Comparison of ENCODE assay signal across 14 cellular contexts in genomic region chr3:4322635-4323034, GRCh38. TPM values are rescaled to one million over a fixed set of nuclear protein-coding genes. Genes with fewer than 3 reads are reported as not detected.
A peak's percentile ranks its signal among the peaks of the same experiment; 100 is the strongest.
DNase-seq lines count a peak whose midpoint lies in the region; ATAC-seq and TF ChIP-seq lines count a peak whose summit lies in the region.
"Had no signal": no experiment of that assay in that cellular context is flagged by ENCODE, and none has a peak within 500 bp of the region (broad histone marks: within the 10 kb centered on the region; RNA-seq: fewer than 3 reads in every experiment).

No MANE protein-coding gene starts in this region.

- ATAC-seq in activated CD8-positive, alpha-beta memory T cell treated with anti-CD3 and anti-CD28 coated beads, Interleukin-2, amount 10 ng/mL, durations not matched to agents 7 days and 5 days = no peak
- ATAC-seq: natural killer cell treated with Interleukin-12 subunit alpha and Interleukin-12 subunit beta and Interleukin-15 and Interleukin-18, amount 100 ng/mL, for 72 hours; stimulated activated naive CD8-positive, alpha-beta T cell treated with anti-CD3 and anti-CD28 coated beads, Interleukin-15, Interleukin-2, amounts not matched to agents 100 U/mL and 50 U/mL, for 24 hours had no signal

- no peaks in the 10 kb centered on the region for H3K4me1 Mint-ChIP-seq in activated CD8-positive, alpha-beta memory T cell treated with anti-CD3 and anti-CD28 coated beads, Interleukin-2, amount 10 ng/mL, durations not matched to agents 7 days and 5 days

- peaks cover 6% of the 10 kb centered on the region for H3K36me3 Mint-ChIP-seq in activated CD8-positive, alpha-beta memory T cell treated with anti-CD3 and anti-CD28 coated beads, Interleukin-2, amount 10 ng/mL, durations not matched to agents 7 days and 5 days
- H3K36me3 Mint-ChIP-seq: natural killer cell treated with Interleukin-12 subunit alpha and Interleukin-12 subunit beta and Interleukin-15 and Interleukin-18, amount 100 ng/mL, for 72 hours had no signal

- H3K9me3 Mint-ChIP-seq in activated CD8-positive, alpha-beta memory T cell treated with anti-CD3 and anti-CD28 coated beads, Interleukin-2, amount 10 ng/mL, durations not matched to agents 7 days and 5 days (ENCODE audit: low read depth) = peaks cover 2% of the 10 kb centered on the region
- H3K9me3 Mint-ChIP-seq: natural killer cell treated with Interleukin-12 subunit alpha and Interleukin-12 subunit beta and Interleukin-15 and Interleukin-18, amount 100 ng/mL, for 72 hours had no signal

- no peak for TF ChIP-seq POLR2A in NB4 (IDR thresholded peaks at IDR 0.05; ENCODE audit: extremely low read depth, insufficient read length)

- H3K27me3 Mint-ChIP-seq in activated CD8-positive, alpha-beta memory T cell treated with anti-CD3 and anti-CD28 coated beads, Interleukin-2, amount 10 ng/mL, durations not matched to agents 7 days and 5 days = no peaks in the 10 kb centered on the region
- H3K27me3 Mint-ChIP-seq: natural killer cell treated with Interleukin-12 subunit alpha and Interleukin-12 subunit beta and Interleukin-15 and Interleukin-18, amount 100 ng/mL, for 72 hours had no signal

- H3K27ac Mint-ChIP-seq in activated CD8-positive, alpha-beta memory T cell treated with anti-CD3 and anti-CD28 coated beads, Interleukin-2, amount 10 ng/mL, durations not matched to agents 7 days and 5 days = no peak overlapping the region
- H3K27ac Mint-ChIP-seq: natural killer cell treated with Interleukin-12 subunit alpha and Interleukin-12 subunit beta and Interleukin-15 and Interleukin-18, amount 100 ng/mL, for 72 hours had no signal

- H3K4me3 ChIP-seq in NB4 (ENCODE audit: low read depth, low read length) (no peak overlapping the region), choroid plexus epithelial cell (ENCODE audit: low read depth, low read length) (no peak overlapping the region), skeletal muscle cell (ENCODE audit: low read depth, low read length) (no peak overlapping the region)

- CTCF ChIA-PET in activated CD8-positive, alpha-beta memory T cell treated with anti-CD3 and anti-CD28 coated beads, Interleukin-2, amount 10 ng/mL, durations not matched to agents 7 days and 5 days (lab: Charles Lee) = no interaction called here

- DNase-seq in DMS 273 (lab: John Stamatoyannopoulos, UW; ENCODE audit: unreplicated experiment) (peak; percentile 78), DMS 273 treated with DMSO at 0.1 percent for 48 hours (lab: John Stamatoyannopoulos, UW) (no peak), NB4 (ENCODE audit: low read depth) (peak; percentile 84), choroid plexus epithelial cell (ENCODE audit: low read depth) (peak; percentile 98), skeletal muscle cell (ENCODE audit: low read depth) (peak; percentile 95), SHP77 treated with DMSO at 0.1 percent for 48 hours (lab: John Stamatoyannopoulos, UW) (no peak), iPS-NIHi7 (ENCODE audit: extremely low spot score) (no peak)
- DNase-seq in activated CD8-positive, alpha-beta memory T cell treated with anti-CD3 and anti-CD28 coated beads, Interleukin-2, amount 10 ng/mL, durations not matched to agents 7 days and 5 days = no peak
- DNase-seq: activated effector memory CD4-positive, alpha-beta T cell treated with Interleukin-2 at 50 U/mL for 16 hours; dermis blood vessel endothelial cell; NCI-H187 treated with DMSO at 0.1 percent for 48 hours; SHP77; stimulated activated naive CD8-positive, alpha-beta T cell treated with anti-CD3 and anti-CD28 coated beads, Interleukin-15, Interleukin-2, amounts not matched to agents 100 U/mL and 50 U/mL, for 24 hours had no signal

- no peak overlapping the region for H3K4me3 Mint-ChIP-seq in activated CD8-positive, alpha-beta memory T cell treated with anti-CD3 and anti-CD28 coated beads, Interleukin-2, amount 10 ng/mL, durations not matched to agents 7 days and 5 days
- H3K4me3 Mint-ChIP-seq: natural killer cell treated with Interleukin-12 subunit alpha and Interleukin-12 subunit beta and Interleukin-15 and Interleukin-18, amount 100 ng/mL, for 72 hours had no signal

- TF ChIP-seq CTCF in NB4 (IDR thresholded peaks at IDR 0.05; ENCODE audit: low read depth, low read length) = no peak
- no peak for TF ChIP-seq CTCF in choroid plexus epithelial cell (conservative IDR thresholded peaks at IDR 0.05; ENCODE audit: low read depth, low read length)

RNA-seq across cellular contexts. Expression of gene SETMAR, which starts 19.5 kb away (rescaled TPM):
- total RNA-seq in activated CD8-positive, alpha-beta memory T cell treated with anti-CD3 and anti-CD28 coated beads, Interleukin-2, amount 10 ng/mL, durations not matched to agents 7 days and 5 days = 10 to 100 TPM; 10.0 to 12.6 TPM

Comparison
In these comparisons a context has a peak if more than half of its experiments do, and no peak if none do; other contexts are left out.
1. DNase-seq: peak in DMS 273 (single experiment), NB4 (single experiment), choroid plexus epithelial cell (single experiment) and skeletal muscle cell (single experiment); none in DMS 273 treated with DMSO at 0.1 percent for 48 hours (single experiment), SHP77 treated with DMSO at 0.1 percent for 48 hours (single experiment), activated CD8-positive, alpha-beta memory T cell treated with anti-CD3 and anti-CD28 coated beads, Interleukin-2, amount 10 ng/mL, durations not matched to agents 7 days and 5 days (single experiment) and iPS-NIHi7 (single experiment).